19 cellular contexts compared by ENCODE assay signal in genomic region chr16:16171332-16171919, GRCh38. TPM values are rescaled to one million over a fixed set of nuclear protein-coding genes. Genes with fewer than 3 reads are reported as not detected.
DNase-seq lines count a peak whose midpoint lies in the region; ATAC-seq, FAIRE-seq and TF ChIP-seq lines count a peak whose summit lies in the region.
"Had no signal": no experiment of that assay in that cellular context is flagged by ENCODE, and none has a peak within 500 bp of the region (broad histone marks: within the 10 kb centered on the region; RNA-seq: fewer than 3 reads in every experiment).

No MANE protein-coding gene starts in this region.

- H3K79me2 ChIP-seq in GM12878 (ENCODE audit: control insufficient read depth, insufficient read depth, low read length) = no peaks in the 10 kb centered on the region

- TF ChIP-seq CTCF in activated CD8-positive, alpha-beta T cell treated with anti-CD3 and anti-CD28 coated beads for 36 hours (IDR thresholded peaks at IDR 0.05) = no peak
- TF ChIP-seq CTCF in GM12878 (IDR thresholded peaks at IDR 0.05 in 2 of 3, conservative IDR thresholded peaks at IDR 0.05 in 1 of 3; ENCODE audit: control insufficient read depth in 2 of 3, extremely low read depth in 1 of 3, insufficient read depth in 1 of 3, low read depth in 3 of 3, low read length in 3 of 3) = no peak

- H3K4me1 ChIP-seq in GM12878 (ENCODE audit: control insufficient read depth, insufficient read depth, low read length) = no peaks in the 10 kb centered on the region
- H3K4me1 ChIP-seq: HAP-1 had no signal

- ATAC-seq in activated CD8-positive, alpha-beta T cell treated with anti-CD3 and anti-CD28 coated beads for 36 hours = peak; percentile 45
- no peak for ATAC-seq in activated CD8-positive, alpha-beta T cell treated with anti-CD3 and anti-CD28 coated beads, Interleukin-2, amount 10 ng/mL, durations not matched to agents 7 days and 5 days
- ATAC-seq in stimulated activated naive CD8-positive, alpha-beta T cell treated with anti-CD3 and anti-CD28 coated beads, Interleukin-15, Interleukin-2, amounts not matched to agents 100 U/mL and 50 U/mL, for 24 hours = no peak
- ATAC-seq in GM12878 (no peak), GM18517 (IDR thresholded peaks at IDR 0.05; ENCODE audit: unreplicated experiment) (no peak)
- ATAC-seq in stimulated activated naive CD8-positive, alpha-beta T cell treated with anti-CD3 and anti-CD28 coated beads, Interleukin-15, amount 100 ng/mL, for 72 hours = peak; percentile 68

- CTCF ChIA-PET in activated CD8-positive, alpha-beta T cell treated with anti-CD3 and anti-CD28 coated beads for 36 hours (lab: Charles Lee) = interaction anchor here (0.8 to 1.3 kb wide), 2 partner anchors 16 to 64 kb away, joined by 3 to 4 read pairs; no protein-coding TSS in a partner anchor
- CTCF ChIA-PET in activated CD8-positive, alpha-beta T cell treated with anti-CD3 and anti-CD28 coated beads, Interleukin-2, amount 10 ng/mL, durations not matched to agents 7 days and 5 days (lab: Charles Lee) = no interaction called here
- CTCF ChIA-PET in GM12878 (lab: Yijun Ruan, JAX) = interaction anchor here (1.1 to 1.3 kb wide), 2 partner anchors 9 to 15 kb away, joined by 3 read pairs; no protein-coding TSS in a partner anchor

- no peaks in the 10 kb centered on the region for H3K27me3 ChIP-seq in GM12878 (replicated peaks in 1 of 2; ENCODE audit: control insufficient read depth in 2 of 2, insufficient read depth in 2 of 2, low read length in 1 of 2)

- H3K36me3 Mint-ChIP-seq in activated CD8-positive, alpha-beta T cell treated with anti-CD3 and anti-CD28 coated beads for 36 hours (ENCODE audit: low read depth) = no peaks in the 10 kb centered on the region
- H3K36me3 Mint-ChIP-seq in activated CD8-positive, alpha-beta T cell treated with anti-CD3 and anti-CD28 coated beads, Interleukin-2, amount 10 ng/mL, durations not matched to agents 7 days and 5 days (ENCODE audit: low read depth) = no peaks in the 10 kb centered on the region
- no peaks in the 10 kb centered on the region for H3K36me3 Mint-ChIP-seq in stimulated activated naive CD8-positive, alpha-beta T cell treated with anti-CD3 and anti-CD28 coated beads, Interleukin-15, Interleukin-2, amounts not matched to agents 100 ng/mL and 50 ng/mL, for 24 hours (ENCODE audit: low read depth)
- H3K36me3 Mint-ChIP-seq: CD4-positive, alpha-beta memory T cell had no signal

- H3K9me3 ChIP-seq in GM12878 (replicated peaks; ENCODE audit: control insufficient read depth, insufficient read depth, low read length) = no peaks in the 10 kb centered on the region; the same call in 2 of the 3 replicates

- TF ChIP-seq EP300 in GM12878 (IDR thresholded peaks at IDR 0.05; ENCODE audit: borderline replicate concordance in 1 of 2, control insufficient read depth in 1 of 2, low read depth in 2 of 2, low read length in 2 of 2) = no peak

- no peaks in the 10 kb centered on the region for H3K27me3 Mint-ChIP-seq in activated CD8-positive, alpha-beta T cell treated with anti-CD3 and anti-CD28 coated beads for 36 hours
- H3K27me3 Mint-ChIP-seq in activated CD8-positive, alpha-beta T cell treated with anti-CD3 and anti-CD28 coated beads, Interleukin-2, amount 10 ng/mL, durations not matched to agents 7 days and 5 days (ENCODE audit: low read depth) = no peaks in the 10 kb centered on the region
- H3K27me3 Mint-ChIP-seq in stimulated activated naive CD8-positive, alpha-beta T cell treated with anti-CD3 and anti-CD28 coated beads, Interleukin-15, Interleukin-2, amounts not matched to agents 100 ng/mL and 50 ng/mL, for 24 hours = no peaks in the 10 kb centered on the region
- H3K27me3 Mint-ChIP-seq in stimulated activated naive CD8-positive, alpha-beta T cell treated with anti-CD3 and anti-CD28 coated beads, Interleukin-15, amount 100 ng/mL, for 72 hours = no peaks in the 10 kb centered on the region
- H3K27me3 Mint-ChIP-seq: B cell; CD4-positive, alpha-beta memory T cell had no signal

- SMC1A ChIA-PET in GM12878 (lab: Charles Lee; ENCODE audit: uncharacterized antibody, unreplicated experiment) = no interaction called here

- FAIRE-seq in GM12878 (lab: Jason Lieb, UNC) = no peak
- FAIRE-seq: A204.1, GM12892, GM19239 had no signal

- no peak overlapping the region for H3K4me3 Mint-ChIP-seq in activated CD8-positive, alpha-beta T cell treated with anti-CD3 and anti-CD28 coated beads for 36 hours
- no peak overlapping the region for H3K4me3 Mint-ChIP-seq in activated CD8-positive, alpha-beta T cell treated with anti-CD3 and anti-CD28 coated beads, Interleukin-2, amount 10 ng/mL, durations not matched to agents 7 days and 5 days
- H3K4me3 Mint-ChIP-seq in stimulated activated naive CD8-positive, alpha-beta T cell treated with anti-CD3 and anti-CD28 coated beads, Interleukin-15, Interleukin-2, amounts not matched to agents 100 ng/mL and 50 ng/mL, for 24 hours = peak overlapping the region; percentile 17
- no peak overlapping the region for H3K4me3 Mint-ChIP-seq in stimulated activated naive CD8-positive, alpha-beta T cell treated with anti-CD3 and anti-CD28 coated beads, Interleukin-15, amount 100 ng/mL, for 72 hours
- H3K4me3 Mint-ChIP-seq: B cell; CD4-positive, alpha-beta memory T cell; HFFc6 had no signal

- no peak for TF ChIP-seq RAD21 in GM12878 (IDR thresholded peaks at IDR 0.05; ENCODE audit: insufficient read depth, low read depth, low read length)

- RAD21 ChIA-PET in GM12878 (lab: Charles Lee; ENCODE audit: unreplicated experiment) = interaction anchor here (0.5 kb wide), 1 partner anchor 295 kb away, joined by 3 read pairs; no protein-coding TSS in a partner anchor

- in situ Hi-C loops in GM12878 (cut with MboI) = no loop called here

- no peak overlapping the region for H3K4me3 ChIP-seq in GM12878
- H3K4me3 ChIP-seq: HAP-1 had no signal

- no peak overlapping the region for H2AFZ ChIP-seq in GM12878 (ENCODE audit: control insufficient read depth, low read depth, low read length)

- intact Hi-C loops in activated CD8-positive, alpha-beta T cell treated with anti-CD3 and anti-CD28 coated beads for 36 hours (cut with micrococcal nuclease) = no loop called here
- intact Hi-C loops in GM12878 (cut with micrococcal nuclease; ENCODE audit: unreplicated experiment) = no loop called here

- POLR2A ChIA-PET in activated CD8-positive, alpha-beta T cell treated with anti-CD3 and anti-CD28 coated beads for 36 hours (lab: Charles Lee) = no interaction called here
- POLR2A ChIA-PET in activated CD8-positive, alpha-beta T cell treated with anti-CD3 and anti-CD28 coated beads, Interleukin-2, amount 10 ng/mL, durations not matched to agents 7 days and 5 days (lab: Charles Lee) = no interaction called here
- POLR2A ChIA-PET in GM12878 (lab: Charles Lee) = interaction anchor here (0.7 kb wide), 1 partner anchor 10 kb away, joined by 3 read pairs; no protein-coding TSS in a partner anchor

- H3K4me1 Mint-ChIP-seq in activated CD8-positive, alpha-beta T cell treated with anti-CD3 and anti-CD28 coated beads for 36 hours (ENCODE audit: low read depth) = no peaks in the 10 kb centered on the region
- no peaks in the 10 kb centered on the region for H3K4me1 Mint-ChIP-seq in activated CD8-positive, alpha-beta T cell treated with anti-CD3 and anti-CD28 coated beads, Interleukin-2, amount 10 ng/mL, durations not matched to agents 7 days and 5 days (ENCODE audit: low read depth)
- no peaks in the 10 kb centered on the region for H3K4me1 Mint-ChIP-seq in stimulated activated naive CD8-positive, alpha-beta T cell treated with anti-CD3 and anti-CD28 coated beads, Interleukin-15, Interleukin-2, amounts not matched to agents 100 ng/mL and 50 ng/mL, for 24 hours (ENCODE audit: low read depth)
- no peaks in the 10 kb centered on the region for H3K4me1 Mint-ChIP-seq in stimulated activated naive CD8-positive, alpha-beta T cell treated with anti-CD3 and anti-CD28 coated beads, Interleukin-15, amount 100 ng/mL, for 72 hours
- H3K4me1 Mint-ChIP-seq: B cell; CD4-positive, alpha-beta memory T cell had no signal

- H4K20me1 ChIP-seq in GM12878 (ENCODE audit: control insufficient read depth, insufficient read depth) = no peaks in the 10 kb centered on the region

- WGBS in GM12878 (ENCODE audit: insufficient coverage, insufficient replicate concordance, low lambda C conversion rate, missing lambda C conversion rate) = 13% methylated on average over 4 of the region's 4 CpGs

- H3K36me3 ChIP-seq in GM12878 (ENCODE audit: control insufficient read depth in 2 of 2, insufficient read depth in 2 of 2, low read length in 1 of 2) = no peaks in the 10 kb centered on the region
- H3K36me3 ChIP-seq: HAP-1 had no signal

- no peak overlapping the region for H3K27ac Mint-ChIP-seq in activated CD8-positive, alpha-beta T cell treated with anti-CD3 and anti-CD28 coated beads for 36 hours
- no peak overlapping the region for H3K27ac Mint-ChIP-seq in activated CD8-positive, alpha-beta T cell treated with anti-CD3 and anti-CD28 coated beads, Interleukin-2, amount 10 ng/mL, durations not matched to agents 7 days and 5 days
- H3K27ac Mint-ChIP-seq in stimulated activated naive CD8-positive, alpha-beta T cell treated with anti-CD3 and anti-CD28 coated beads, Interleukin-15, Interleukin-2, amounts not matched to agents 100 ng/mL and 50 ng/mL, for 24 hours = peak overlapping the region; percentile 43
- peak overlapping the region in 1 of 2 donors; percentile 1 for H3K27ac Mint-ChIP-seq in stimulated activated naive CD8-positive, alpha-beta T cell treated with anti-CD3 and anti-CD28 coated beads, Interleukin-15, amount 100 ng/mL, for 72 hours
- H3K27ac Mint-ChIP-seq: B cell; CD4-positive, alpha-beta memory T cell; HFFc6 had no signal

- H3K9me3 Mint-ChIP-seq in activated CD8-positive, alpha-beta T cell treated with anti-CD3 and anti-CD28 coated beads for 36 hours = peaks cover 5% of the 10 kb centered on the region
- no peaks in the 10 kb centered on the region for H3K9me3 Mint-ChIP-seq in activated CD8-positive, alpha-beta T cell treated with anti-CD3 and anti-CD28 coated beads, Interleukin-2, amount 10 ng/mL, durations not matched to agents 7 days and 5 days (ENCODE audit: insufficient read depth)
- H3K9me3 Mint-ChIP-seq in stimulated activated naive CD8-positive, alpha-beta T cell treated with anti-CD3 and anti-CD28 coated beads, Interleukin-15, Interleukin-2, amounts not matched to agents 100 ng/mL and 50 ng/mL, for 24 hours = peaks cover 4% of the 10 kb centered on the region
- H3K9me3 Mint-ChIP-seq in stimulated activated naive CD8-positive, alpha-beta T cell treated with anti-CD3 and anti-CD28 coated beads, Interleukin-15, amount 100 ng/mL, for 72 hours = peaks cover 8 to 12% of the 10 kb centered on the region in 2 donors

- no peak for TF ChIP-seq POLR2A in GM12878 (IDR thresholded peaks at IDR 0.05; ENCODE audit: low read depth, low read length)

- no TSS peak for BruUV-seq in GM12878 (replicated peaks; lab: Mats Ljungman, UMichigan)

- H3K9ac ChIP-seq in GM12878 (ENCODE audit: control insufficient read depth, insufficient read depth, low read length) = no peak overlapping the region

- DNase-seq in activated CD8-positive, alpha-beta T cell treated with anti-CD3 and anti-CD28 coated beads for 36 hours = no peak
- no peak for DNase-seq in activated CD8-positive, alpha-beta T cell treated with anti-CD3 and anti-CD28 coated beads, Interleukin-2, amount 10 ng/mL, durations not matched to agents 7 days and 5 days
- no peak for DNase-seq in stimulated activated naive CD8-positive, alpha-beta T cell treated with anti-CD3 and anti-CD28 coated beads, Interleukin-15, Interleukin-2, amounts not matched to agents 100 U/mL and 50 U/mL, for 24 hours
- DNase-seq in GM12878 (ENCODE audit: low read depth, low spot score) (no peak), kidney glomerular epithelial cell (lab: John Stamatoyannopoulos, UW) (no peak)
- DNase-seq in stimulated activated naive CD8-positive, alpha-beta T cell treated with anti-CD3 and anti-CD28 coated beads, Interleukin-15, amount 100 ng/mL, for 72 hours = no peak
- DNase-seq: CD4-positive, alpha-beta memory T cell; DMS79; GOT3; HFFc6 had no signal

- no peak overlapping the region for H3K4me2 ChIP-seq in GM12878 (ENCODE audit: control insufficient read depth, insufficient read depth)

- H3K27ac ChIP-seq in GM12878 (ENCODE audit: control insufficient read depth, insufficient read depth) = no peak overlapping the region
- H3K27ac ChIP-seq: C4-2B had no signal

RNA-seq across cellular contexts. Expression of gene ABCC6, which starts 51.9 kb away (rescaled TPM):
- total RNA-seq in activated CD8-positive, alpha-beta T cell treated with anti-CD3 and anti-CD28 coated beads for 36 hours = not detected
- total RNA-seq in activated CD8-positive, alpha-beta T cell treated with anti-CD3 and anti-CD28 coated beads, Interleukin-2, amount 10 ng/mL, durations not matched to agents 7 days and 5 days = not detected
- total RNA-seq in GM12878 (2013; cell fraction: nucleolus; rRNA removed) = not detected in 2 replicates
- total RNA-seq in GM12878 (2014; rRNA removed) (not detected in 2 replicates), GM12878 (2014; rRNA removed; fragmentation: Illumina TruSeq; extraction: Trizol) (not detected in 2 replicates), GM12878 (2021) (0.05 TPM in 1 of 2 replicates, not detected in the other)
- polyA plus RNA-seq in GM12878 (2011; ENCODE audit: low read depth) = 0.05 TPM
- polyA plus RNA-seq in GM12878 (2011; rRNA removed) (0.05 TPM in 1 of 2 replicates, not detected in the other), GM12878 (2014; fragmentation: Illumina TruSeq; extraction: Trizol) (not detected in 2 replicates), GM12878 (2014; fragmentation: Nextera tagmentation; extraction: Ambion mirVana) (under 1 TPM; 0.06 to 0.13 TPM), GM12878 (2014; rRNA removed) (0.06 TPM in 1 of 2 replicates, not detected in the other), GM12878 (2016; fragmentation: Nextera tagmentation; extraction: Ambion mirVana) (under 1 TPM; 0.05 to 0.09 TPM)
- polyA plus RNA-seq in GM12878 (2011; cell fraction: cytosol; rRNA removed) = 0.03 and 0.05 TPM in 2 replicates
- polyA plus RNA-seq in GM12878 (2011; cell fraction: nucleus; rRNA removed) = 0.07 and 0.12 TPM in 2 replicates
- polyA plus RNA-seq in GM12878 (2012) = 0.18 and 0.28 TPM in 2 replicates
- polyA minus RNA-seq in GM12878 (2011; rRNA and poly(A)+ RNA removed) = not detected in 2 replicates
- polyA minus RNA-seq in GM12878 (2011; cell fraction: cytosol; rRNA and poly(A)+ RNA removed) = not detected in 2 replicates
- polyA minus RNA-seq in GM12878 (2011; cell fraction: nucleus; rRNA and poly(A)+ RNA removed) = not detected in 2 replicates
- total RNA-seq: B cell; CD4-positive, alpha-beta memory T cell; HT1080 had no signal

Comparison
In these comparisons a context has a peak if more than half of its experiments do, and no peak if none do; other contexts are left out.
1. ATAC-seq: peak in activated CD8-positive, alpha-beta T cell treated with anti-CD3 and anti-CD28 coated beads for 36 hours (single experiment) and stimulated activated naive CD8-positive, alpha-beta T cell treated with anti-CD3 and anti-CD28 coated beads, Interleukin-15, amount 100 ng/mL, for 72 hours (single experiment); none in activated CD8-positive, alpha-beta T cell treated with anti-CD3 and anti-CD28 coated beads, Interleukin-2, amount 10 ng/mL, durations not matched to agents 7 days and 5 days (single experiment), stimulated activated naive CD8-positive, alpha-beta T cell treated with anti-CD3 and anti-CD28 coated beads, Interleukin-15, Interleukin-2, amounts not matched to agents 100 U/mL and 50 U/mL, for 24 hours (single experiment), GM12878 (single experiment) and GM18517 (single experiment).